Comparison of ENCODE assay signal across 26 cellular contexts in genomic region chr3:30078736-30079135, GRCh38.
DNase-seq lines count a peak whose midpoint lies in the region; ATAC-seq, FAIRE-seq and TF ChIP-seq lines count a peak whose summit lies in the region.
"Had no signal": no experiment of that assay in that cellular context is flagged by ENCODE, and none has a peak within 500 bp of the region (broad histone marks: within the 10 kb centered on the region; RNA-seq: fewer than 3 reads in every experiment).

No MANE protein-coding gene starts in this region.

- ATAC-seq in mucosa of descending colon: peak; percentile 89
- ATAC-seq in naive thymus-derived CD4-positive, alpha-beta T cell: no peak
- ATAC-seq: WTC11 had no signal

- POLR2A ChIA-PET in activated CD4-positive, alpha-beta T cell treated with anti-CD3 and anti-CD28 coated beads, Interleukin-2, amount 10 ng/mL, durations not matched to agents 7 days and 5 days (lab: Charles Lee): no interaction called here
- POLR2A ChIA-PET in naive thymus-derived CD4-positive, alpha-beta T cell (lab: Charles Lee): no interaction called here

- H3K4me1 ChIP-seq in mucosa of descending colon (ENCODE audit: low read depth) (peaks cover 23% of the 10 kb centered on the region), small intestine (ENCODE audit: control insufficient read depth in 2 of 2, insufficient read depth in 1 of 2, low read depth in 1 of 2, low read length in 1 of 2) (peaks cover 3 to 7% of the 10 kb centered on the region in 2 donors)
- H3K4me1 ChIP-seq in naive thymus-derived CD4-positive, alpha-beta T cell (ENCODE audit: control insufficient read depth in 2 of 2, insufficient read depth in 2 of 2, low read length in 2 of 2): no peaks in the 10 kb centered on the region
- H3K4me1 ChIP-seq: left ventricle myocardium inferior, thyroid gland had no signal

- 24 to 49% (median 28%) methylated on average over 2 of the region's 2 CpGs for WGBS in small intestine, 3 donors

- no peaks in the 10 kb centered on the region for H3K9me3 Mint-ChIP-seq in activated CD4-positive, alpha-beta T cell treated with anti-CD3 and anti-CD28 coated beads, Interleukin-2, amount 10 ng/mL, durations not matched to agents 7 days and 5 days
- H3K9me3 Mint-ChIP-seq in naive thymus-derived CD4-positive, alpha-beta T cell: peaks cover 0 to 7% (median 0%) of the 10 kb centered on the region in 11 donors
- H3K9me3 Mint-ChIP-seq: immature natural killer cell had no signal

- peaks cover 6% of the 10 kb centered on the region for H3K27me3 Mint-ChIP-seq in activated CD4-positive, alpha-beta T cell treated with anti-CD3 and anti-CD28 coated beads, Interleukin-2, amount 10 ng/mL, durations not matched to agents 7 days and 5 days
- peaks cover 0 to 4% (median 0%) of the 10 kb centered on the region in 5 donors for H3K27me3 Mint-ChIP-seq in naive thymus-derived CD4-positive, alpha-beta T cell

- CTCF ChIA-PET in activated CD4-positive, alpha-beta T cell treated with anti-CD3 and anti-CD28 coated beads, Interleukin-2, amount 10 ng/mL, durations not matched to agents 7 days and 5 days (lab: Charles Lee): no interaction called here
- CTCF ChIA-PET in naive thymus-derived CD4-positive, alpha-beta T cell (lab: Charles Lee): no interaction called here

- no peaks in the 10 kb centered on the region for H3K4me1 Mint-ChIP-seq in activated CD4-positive, alpha-beta T cell treated with anti-CD3 and anti-CD28 coated beads, Interleukin-2, amount 10 ng/mL, durations not matched to agents 7 days and 5 days
- no peaks in the 10 kb centered on the region for H3K4me1 Mint-ChIP-seq in naive thymus-derived CD4-positive, alpha-beta T cell
- H3K4me1 Mint-ChIP-seq: immature natural killer cell had no signal

- intact Hi-C loops in mucosa of descending colon (cut with DNase I, micrococcal nuclease): no loop called here
- intact Hi-C loops in naive thymus-derived CD4-positive, alpha-beta T cell (cut with micrococcal nuclease): no loop called here

- H3K36me3 Mint-ChIP-seq in activated CD4-positive, alpha-beta T cell treated with anti-CD3 and anti-CD28 coated beads, Interleukin-2, amount 10 ng/mL, durations not matched to agents 7 days and 5 days (ENCODE audit: low read depth): no peaks in the 10 kb centered on the region
- peaks cover 0 to 7% (median 0%) of the 10 kb centered on the region in 5 donors for H3K36me3 Mint-ChIP-seq in naive thymus-derived CD4-positive, alpha-beta T cell
- H3K36me3 Mint-ChIP-seq: immature natural killer cell had no signal

- H3K27me3 ChIP-seq in small intestine (ENCODE audit: control insufficient read depth in 2 of 2, insufficient read depth in 2 of 2, low read length in 2 of 2): no peaks in the 10 kb centered on the region
- H3K27me3 ChIP-seq in naive thymus-derived CD4-positive, alpha-beta T cell (ENCODE audit: control insufficient read depth in 2 of 2, insufficient read depth in 2 of 2, low read length in 2 of 2): peaks cover 3 to 4% of the 10 kb centered on the region in 2 donors
- H3K27me3 ChIP-seq: thyroid gland had no signal

- H3K4me3 ChIP-seq in mucosa of descending colon (no peak overlapping the region), small intestine (ENCODE audit: low read depth in 1 of 2, low read length in 2 of 2) (no peak overlapping the region)
- no peak overlapping the region for H3K4me3 ChIP-seq in naive thymus-derived CD4-positive, alpha-beta T cell (ENCODE audit: low read length)
- H3K4me3 ChIP-seq: left ventricle myocardium inferior, thyroid gland had no signal

- H3K27ac Mint-ChIP-seq in activated CD4-positive, alpha-beta T cell treated with anti-CD3 and anti-CD28 coated beads, Interleukin-2, amount 10 ng/mL, durations not matched to agents 7 days and 5 days: no peak overlapping the region
- H3K27ac Mint-ChIP-seq in naive thymus-derived CD4-positive, alpha-beta T cell: no peak overlapping the region
- H3K27ac Mint-ChIP-seq: activated naive CD8-positive, alpha-beta T cell treated with anti-CD3 and anti-CD28 coated beads for 36 hours; immature natural killer cell; WTC11 had no signal

- H3K27ac ChIP-seq in small intestine (ENCODE audit: low read depth in 1 of 2, low read length in 1 of 2) (peak overlapping the region in 1 of 2 donors; percentile 39), caudate nucleus (ENCODE audit: low read depth, low read length) (no peak overlapping the region)
- H3K27ac ChIP-seq in naive thymus-derived CD4-positive, alpha-beta T cell (ENCODE audit: low read depth, low read length): no peak overlapping the region
- H3K27ac ChIP-seq: C4-2B, left ventricle myocardium inferior, thyroid gland had no signal

- no peak for TF ChIP-seq CTCF in mucosa of descending colon (IDR thresholded peaks at IDR 0.05)

- DNase-seq in NCI-H446 treated with DMSO at 0.1 percent for 48 hours (lab: John Stamatoyannopoulos, UW) (peak; percentile 52), dedifferentiated amniotic fluid mesenchymal stem cell (ENCODE audit: extremely low spot score) (peak; percentile 42), mucosa of descending colon (peak in 1 of 3 donors; percentile 54), small intestine (peak; percentile 72), caudate nucleus (lab: John Stamatoyannopoulos, UW) (no peak)
- no peak for DNase-seq in activated CD4-positive, alpha-beta T cell treated with anti-CD3 and anti-CD28 coated beads, Interleukin-2, amount 10 ng/mL, durations not matched to agents 7 days and 5 days
- no peak for DNase-seq in naive thymus-derived CD4-positive, alpha-beta T cell
- DNase-seq: activated CD4-positive, alpha-beta T cell treated with anti-CD3 and anti-CD28 coated beads, Interleukin-2, amount 50 U/mL, for 48 hours; activated effector memory CD4-positive, alpha-beta T cell treated with Interleukin-2 at 50 U/mL for 16 hours; activated naive CD8-positive, alpha-beta T cell treated with anti-CD3 and anti-CD28 coated beads for 36 hours; hippocampal formation; immature natural killer cell; left ventricle myocardium inferior; NCI-H1048; NCI-H187; NCI-H82; occipital lobe; stimulated activated CD4-positive, alpha-beta T cell treated with anti-CD3 and anti-CD28 coated beads, Interleukin-4, amount 100 ng/mL, for 1 hour; stimulated activated naive CD4-positive, alpha-beta T cell treated with Interleukin-2 at 50 U/mL for 16 hours; T-helper 9 cell; thyroid gland had no signal

- H3K36me3 ChIP-seq in mucosa of descending colon (ENCODE audit: low read depth) (no peaks in the 10 kb centered on the region), small intestine (ENCODE audit: control insufficient read depth in 2 of 2, insufficient read depth in 2 of 2, low read length in 2 of 2) (no peaks in the 10 kb centered on the region)
- no peaks in the 10 kb centered on the region for H3K36me3 ChIP-seq in naive thymus-derived CD4-positive, alpha-beta T cell (ENCODE audit: control insufficient read depth in 2 of 3, insufficient read depth in 3 of 3, low read length in 3 of 3)
- H3K36me3 ChIP-seq: left ventricle myocardium inferior, thyroid gland had no signal

- H3K4me3 Mint-ChIP-seq in activated CD4-positive, alpha-beta T cell treated with anti-CD3 and anti-CD28 coated beads, Interleukin-2, amount 10 ng/mL, durations not matched to agents 7 days and 5 days: no peak overlapping the region
- no peak overlapping the region for H3K4me3 Mint-ChIP-seq in naive thymus-derived CD4-positive, alpha-beta T cell
- H3K4me3 Mint-ChIP-seq: activated naive CD8-positive, alpha-beta T cell treated with anti-CD3 and anti-CD28 coated beads for 36 hours; immature natural killer cell; WTC11 had no signal

- H3K9me3 ChIP-seq in mucosa of descending colon (no peaks in the 10 kb centered on the region), small intestine (ENCODE audit: control insufficient read depth, low read depth) (no peaks in the 10 kb centered on the region)
- no peaks in the 10 kb centered on the region for H3K9me3 ChIP-seq in naive thymus-derived CD4-positive, alpha-beta T cell (ENCODE audit: control insufficient read depth in 2 of 3, low read length in 3 of 3)
- H3K9me3 ChIP-seq: thyroid gland had no signal

- no peak for FAIRE-seq in small intestine (lab: Jason Lieb, UNC)
- FAIRE-seq: endothelial cell of umbilical vein, GM12891, H54 had no signal

Comparison
In these comparisons a context has a peak if more than half of its experiments do, and no peak if none do; other contexts are left out.
1. DNase-seq: peak in NCI-H446 treated with DMSO at 0.1 percent for 48 hours (single experiment), dedifferentiated amniotic fluid mesenchymal stem cell (single experiment) and small intestine (single experiment); none in activated CD4-positive, alpha-beta T cell treated with anti-CD3 and anti-CD28 coated beads, Interleukin-2, amount 10 ng/mL, durations not matched to agents 7 days and 5 days (single experiment), naive thymus-derived CD4-positive, alpha-beta T cell (0 of 9) and caudate nucleus (0 of 61).